1 cellular context compared by ENCODE assay signal in genomic region chr13:75787249-75787940, GRCh38.
A peak's percentile ranks its signal among the peaks of the same experiment; 100 is the strongest.
TF ChIP-seq lines count a peak whose summit lies in the region.

No MANE protein-coding gene starts in this region.

TF ChIP-seq in SK-N-SH, 30 proteins besides CTCF, POLR2A, EP300 and RAD21 (continued from another document):
- TF ChIP-seq NRF1 (IDR thresholded peaks at IDR 0.05; ENCODE audit: low read depth, low read length), result no peak
- peak; percentile 44; the same call in 1 of the 2 replicates for TF ChIP-seq FOSL2 (IDR thresholded peaks at IDR 0.05; ENCODE audit: borderline replicate concordance, low read depth)
- no peak for TF ChIP-seq EZH2phosphoT487 (IDR thresholded peaks at IDR 0.05; ENCODE audit: borderline replicate concordance, low read depth)
- TF ChIP-seq TEAD4 (IDR thresholded peaks at IDR 0.05; ENCODE audit: borderline replicate concordance, insufficient read depth), result no peak
- no peak for TF ChIP-seq CHD2 (IDR thresholded peaks at IDR 0.05; ENCODE audit: low read length, partially characterized antibody)
- TF ChIP-seq SMC3 (IDR thresholded peaks at IDR 0.05; ENCODE audit: low read depth, low read length), result no peak
- TF ChIP-seq USF1 (IDR thresholded peaks at IDR 0.05; ENCODE audit: borderline replicate concordance, low read depth), result no peak
